2 cellular contexts compared by ENCODE assay signal in genomic region chr17:79600613-79601221, GRCh38.
TF ChIP-seq lines count a peak whose summit lies in the region.

No MANE protein-coding gene starts in this region.

TF ChIP-seq in SK-N-SH, 30 proteins besides CTCF, POLR2A, EP300 and RAD21 (continued from another document):
- TF ChIP-seq, protein P1, sequence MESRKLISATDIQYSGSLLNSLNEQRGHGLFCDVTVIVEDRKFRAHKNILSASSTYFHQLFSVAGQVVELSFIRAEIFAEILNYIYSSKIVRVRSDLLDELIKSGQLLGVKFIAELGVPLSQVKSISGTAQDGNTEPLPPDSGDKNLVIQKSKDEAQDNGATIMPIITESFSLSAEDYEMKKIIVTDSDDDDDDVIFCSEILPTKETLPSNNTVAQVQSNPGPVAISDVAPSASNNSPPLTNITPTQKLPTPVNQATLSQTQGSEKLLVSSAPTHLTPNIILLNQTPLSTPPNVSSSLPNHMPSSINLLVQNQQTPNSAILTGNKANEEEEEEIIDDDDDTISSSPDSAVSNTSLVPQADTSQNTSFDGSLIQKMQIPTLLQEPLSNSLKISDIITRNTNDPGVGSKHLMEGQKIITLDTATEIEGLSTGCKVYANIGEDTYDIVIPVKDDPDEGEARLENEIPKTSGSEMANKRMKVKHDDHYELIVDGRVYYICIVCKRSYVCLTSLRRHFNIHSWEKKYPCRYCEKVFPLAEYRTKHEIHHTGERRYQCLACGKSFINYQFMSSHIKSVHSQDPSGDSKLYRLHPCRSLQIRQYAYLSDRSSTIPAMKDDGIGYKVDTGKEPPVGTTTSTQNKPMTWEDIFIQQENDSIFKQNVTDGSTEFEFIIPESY (IDR thresholded peaks at IDR 0.05; ENCODE audit: borderline replicate concordance, low read depth), result no peak
- TF ChIP-seq TCF12 (IDR thresholded peaks at IDR 0.05), result no peak
- no peak for TF ChIP-seq ELF1 (IDR thresholded peaks at IDR 0.05)

TF ChIP-seq in SK-N-SH treated with all-trans-retinoic acid at 6 μM for 48 hours, 23 proteins besides CTCF, POLR2A, EP300 and RAD21 (continued from another document):
- TF ChIP-seq, protein P2, sequence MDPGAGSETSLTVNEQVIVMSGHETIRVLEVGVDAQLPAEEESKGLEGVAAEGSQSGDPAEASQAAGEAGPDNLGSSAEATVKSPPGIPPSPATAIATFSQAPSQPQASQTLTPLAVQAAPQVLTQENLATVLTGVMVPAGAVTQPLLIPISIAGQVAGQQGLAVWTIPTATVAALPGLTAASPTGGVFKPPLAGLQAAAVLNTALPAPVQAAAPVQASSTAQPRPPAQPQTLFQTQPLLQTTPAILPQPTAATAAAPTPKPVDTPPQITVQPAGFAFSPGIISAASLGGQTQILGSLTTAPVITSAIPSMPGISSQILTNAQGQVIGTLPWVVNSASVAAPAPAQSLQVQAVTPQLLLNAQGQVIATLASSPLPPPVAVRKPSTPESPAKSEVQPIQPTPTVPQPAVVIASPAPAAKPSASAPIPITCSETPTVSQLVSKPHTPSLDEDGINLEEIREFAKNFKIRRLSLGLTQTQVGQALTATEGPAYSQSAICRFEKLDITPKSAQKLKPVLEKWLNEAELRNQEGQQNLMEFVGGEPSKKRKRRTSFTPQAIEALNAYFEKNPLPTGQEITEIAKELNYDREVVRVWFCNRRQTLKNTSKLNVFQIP (CRISPR knock-in tag; IDR thresholded peaks at IDR 0.05; ENCODE audit: borderline replicate concordance, low read depth), result no peak
- no peak for TF ChIP-seq ZNF565 (CRISPR knock-in tag; conservative IDR thresholded peaks at IDR 0.05; ENCODE audit: low read depth)
